In the genomic region with DNA sequence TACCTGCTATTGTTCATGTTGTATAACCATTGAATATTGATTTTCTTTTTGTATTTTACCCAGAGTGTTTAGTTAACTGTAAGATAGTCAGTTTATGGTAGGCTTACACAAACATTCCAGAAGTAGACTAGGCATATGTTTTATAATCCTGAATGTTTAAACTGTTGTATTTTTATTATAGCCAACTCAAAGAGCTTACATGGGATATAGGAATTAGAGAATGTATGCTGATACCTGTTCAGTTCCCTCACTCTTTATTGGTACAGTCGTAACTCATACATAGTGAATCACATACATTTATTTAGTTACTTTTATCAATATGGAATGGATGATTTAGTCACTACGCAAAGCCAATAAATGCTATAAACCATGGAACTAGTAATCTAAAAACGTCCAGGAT, we compare ENCODE assay signal across 23 cellular contexts.
DNase-seq lines count a peak whose midpoint lies in the region; ATAC-seq, FAIRE-seq and TF ChIP-seq lines count a peak whose summit lies in the region.
"Had no signal": no experiment of that assay in that cellular context is flagged by ENCODE, and none has a peak within 500 bp of the region (broad histone marks: within the 10 kb centered on the region; RNA-seq: fewer than 3 reads in every experiment).

No MANE protein-coding gene starts in this region.

- no peak for TF ChIP-seq POLR2A in esophagus squamous epithelium (IDR thresholded peaks at IDR 0.05)

- H2AFZ ChIP-seq in PC-3 (ENCODE audit: low read length), result no peak overlapping the region

- no peaks in the 10 kb centered on the region for H4K20me1 ChIP-seq in PC-3 (ENCODE audit: low read length)
- H4K20me1 ChIP-seq: BLaER1 treated with 17β-estradiol and CSF1 and Interleukin-3, amounts not matched to agents 10 nM and 100 nM had no signal

- DNase-seq in PC-3 (no peak), mucosa of descending colon (no peak), esophagus squamous epithelium (lab: John Stamatoyannopoulos, UW) (no peak), DMS153 (lab: John Stamatoyannopoulos, UW) (no peak), SKM-1 (lab: John Stamatoyannopoulos, UW; ENCODE audit: unreplicated experiment) (no peak)
- DNase-seq: AML-193; Caco-2; Calu3; CD4-positive, alpha-beta T cell; CD8-positive, alpha-beta T cell; DMS53; DMS79; DND-41; EL; GF-D8 had no signal

- no peaks in the 10 kb centered on the region for H3K27me3 ChIP-seq in PC-3 (ENCODE audit: low read length)
- no peaks in the 10 kb centered on the region for H3K27me3 ChIP-seq in esophagus squamous epithelium
- H3K27me3 ChIP-seq: BLaER1 treated with 17β-estradiol and CSF1 and Interleukin-3, amounts not matched to agents 10 nM and 100 nM had no signal

- intact Hi-C loops in PC-3 (cut with micrococcal nuclease) (no loop called here), mucosa of descending colon (cut with DNase I, micrococcal nuclease) (no loop called here), esophagus squamous epithelium (cut with DNase I) (no loop called here)

- H3K27ac ChIP-seq in PC-3 (ENCODE audit: low read length) (no peak overlapping the region), esophagus squamous epithelium (no peak overlapping the region)
- H3K27ac ChIP-seq: 22Rv1; A549; BLaER1 treated with 17β-estradiol and CSF1 and Interleukin-3, amounts not matched to agents 10 nM and 100 nM; C4-2B had no signal

- H3K36me3 ChIP-seq in PC-3 (ENCODE audit: low read depth, low read length) (no peaks in the 10 kb centered on the region), mucosa of descending colon (ENCODE audit: low read depth) (no peaks in the 10 kb centered on the region), esophagus squamous epithelium (no peaks in the 10 kb centered on the region)
- H3K36me3 ChIP-seq: BLaER1 treated with 17β-estradiol and CSF1 and Interleukin-3, amounts not matched to agents 10 nM and 100 nM had no signal

- BruUV-seq in PC-3 (replicated peaks; lab: Mats Ljungman, UMichigan), result no TSS peak

- no peak overlapping the region for H3K4me2 ChIP-seq in PC-3 (ENCODE audit: low read length)
- H3K4me2 ChIP-seq: A549; BLaER1 treated with 17β-estradiol and CSF1 and Interleukin-3, amounts not matched to agents 10 nM and 100 nM had no signal

- no peaks in the 10 kb centered on the region for H3K9me2 ChIP-seq in PC-3 (replicated peaks; ENCODE audit: low read length)

- H3K4me3 ChIP-seq in PC-3 (ENCODE audit: low read length) (no peak overlapping the region), mucosa of descending colon (no peak overlapping the region), esophagus squamous epithelium (no peak overlapping the region)
- H3K4me3 ChIP-seq: A549; BLaER1 treated with 17β-estradiol and CSF1 and Interleukin-3, amounts not matched to agents 10 nM and 100 nM had no signal

- H3K79me2 ChIP-seq in PC-3 (ENCODE audit: low read length), result no peaks in the 10 kb centered on the region

- POLR2A ChIA-PET in PC-3 (lab: Charles Lee; ENCODE audit: unreplicated experiment), result no interaction called here

- FAIRE-seq in G401.6 (lab: Jason Lieb, UNC), result peak; percentile 15
- FAIRE-seq: A549, D721Med, GM12891, GM19239 had no signal

- WGBS in esophagus squamous epithelium, 2 donors, result 56 to 61% methylated on average over 3 of the region's 3 CpGs

- H3K4me1 ChIP-seq in PC-3 (ENCODE audit: insufficient read depth, low read length) (no peaks in the 10 kb centered on the region), mucosa of descending colon (ENCODE audit: low read depth) (no peaks in the 10 kb centered on the region), esophagus squamous epithelium (no peaks in the 10 kb centered on the region)
- H3K4me1 ChIP-seq: A549; BLaER1 treated with 17β-estradiol and CSF1 and Interleukin-3, amounts not matched to agents 10 nM and 100 nM; Caco-2 had no signal

- CTCF ChIA-PET in PC-3 (lab: Charles Lee), result no interaction called here

- no peak for TF ChIP-seq CTCF in PC-3 (conservative IDR thresholded peaks at IDR 0.05; ENCODE audit: low read depth, low read length)
- no peak for TF ChIP-seq CTCF in mucosa of descending colon (IDR thresholded peaks at IDR 0.05)
- no peak for TF ChIP-seq CTCF in esophagus squamous epithelium (IDR thresholded peaks at IDR 0.05)

- H3K9me3 ChIP-seq in PC-3 (ENCODE audit: low read length), result peaks cover 7% of the 10 kb centered on the region; the same call in 1 of the 2 replicates
- H3K9me3 ChIP-seq in mucosa of descending colon, result peaks cover 5% of the 10 kb centered on the region
- no peaks in the 10 kb centered on the region for H3K9me3 ChIP-seq in esophagus squamous epithelium
- H3K9me3 ChIP-seq: A549 had no signal

- H3K9ac ChIP-seq in PC-3 (ENCODE audit: low read length), result no peak overlapping the region
- H3K9ac ChIP-seq: BLaER1 treated with 17β-estradiol and CSF1 and Interleukin-3, amounts not matched to agents 10 nM and 100 nM had no signal

- no peaks in the 10 kb centered on the region for H3F3A ChIP-seq in PC-3 (ENCODE audit: low read length, unreplicated experiment)

- ATAC-seq in PC-3, result peak; percentile 53
- ATAC-seq in mucosa of descending colon, result peak; percentile 86
- ATAC-seq: A549; CD8-positive, alpha-beta T cell had no signal
